Comparison of ENCODE assay signal across 32 cellular contexts in genomic region chr9:131484051-131484445, GRCh38. TPM values are rescaled to one million over a fixed set of nuclear protein-coding genes. Genes with fewer than 3 reads are reported as not detected.
DNase-seq lines count a peak whose midpoint lies in the region; ATAC-seq and TF ChIP-seq lines count a peak whose summit lies in the region.
"Had no signal": no experiment of that assay in that cellular context is flagged by ENCODE, and none has a peak within 500 bp of the region (broad histone marks: within the 10 kb centered on the region; RNA-seq: fewer than 3 reads in every experiment).

No MANE protein-coding gene starts in this region.

- intact Hi-C loops in thyroid gland (cut with DNase I) (no loop called here), uterus (cut with DNase I; ENCODE audit: low total_unique reads) (no loop called here)

- no peaks in the 10 kb centered on the region for H3K9me2 ChIP-seq in GM23338 (ENCODE audit: insufficient read depth)

- H3K9me3 ChIP-seq in right atrium auricular region (no peaks in the 10 kb centered on the region), thyroid gland (no peaks in the 10 kb centered on the region), uterus (no peaks in the 10 kb centered on the region)

- TF ChIP-seq POLR2A in thyroid gland (IDR thresholded peaks at IDR 0.05): no peak
- TF ChIP-seq POLR2A in uterus (IDR thresholded peaks at IDR 0.05): no peak

- peak overlapping the region; percentile 19 for H3K27ac Mint-ChIP-seq in activated T-cell treated with anti-CD3 and anti-CD28 coated beads, Interleukin-2, amount 50 U/mL, for 72 hours
- peak overlapping the region; percentile 86; the same call in 1 of the 2 replicates for H3K27ac Mint-ChIP-seq in GM23338
- H3K27ac Mint-ChIP-seq: activated CD4-positive, alpha-beta memory T cell treated with anti-CD3 and anti-CD28 coated beads for 36 hours; dendritic cell treated with granulocyte-macrophage colony-stimulating factor and Interleukin-4, amounts not matched to agents 40 ng/mL and 50 ng/mL, for 4 days; stimulated activated memory B cell treated with anti-CD40 and anti-IgM and Interleukin-4, amounts not matched to agents 10 μg/mL and 1 μg/mL and 100 μg/mL, for 72 hours had no signal

- H2AFZ ChIP-seq in GM23338: no peak overlapping the region

- no peak overlapping the region for H3K4me2 ChIP-seq in GM23338

- no peak for DNase-seq in activated T-cell treated with anti-CD3 and anti-CD28 coated beads, Interleukin-2, amount 50 U/mL, for 72 hours
- DNase-seq in activated T-cell treated with anti-CD3 and anti-CD28 coated beads, Interleukin-2, amount 50 U/mL, for 4 hours: no peak
- no peak for DNase-seq in GM23338 (ENCODE audit: low spot score)
- no peak for DNase-seq in right atrium auricular region (ENCODE audit: low spot score)
- DNase-seq in DMS53 treated with DMSO at 0.1 percent for 48 hours (lab: John Stamatoyannopoulos, UW; ENCODE audit: unreplicated experiment): no peak
- no peak for DNase-seq in thyroid gland
- no peak for DNase-seq in uterus
- DNase-seq: activated CD4-positive, alpha-beta memory T cell treated with anti-CD3 and anti-CD28 coated beads for 36 hours; activated CD8-positive, alpha-beta memory T cell treated with anti-CD3 and anti-CD28 coated beads, Interleukin-2, amount 50 U/mL, for 48 hours; Calu3; central memory CD4-positive, alpha-beta T cell; DMS79 treated with DMSO at 0.1 percent for 48 hours; endodermal cell; foreskin melanocyte; GF-D8; hippocampal formation; immature natural killer cell; Kasumi-1; MV-4-11; NCI-H1436; NCI-H2081; NCI-H2227 treated with DMSO at 0.1 percent for 48 hours; NCI-H69; PC-3; SHP77; T-helper 2 cell had no signal

- H3K4me3 ChIP-seq in GM23338: no peak overlapping the region
- no peak overlapping the region for H3K4me3 ChIP-seq in right atrium auricular region
- no peak overlapping the region for H3K4me3 ChIP-seq in rectal smooth muscle tissue (ENCODE audit: low read length)
- H3K4me3 ChIP-seq in thyroid gland (replicated peaks in 1 of 3): no peak overlapping the region
- H3K4me3 ChIP-seq in uterus: no peak overlapping the region

- WGBS in thyroid gland, 2 donors: 93 to 95% methylated on average over 6 to 7 of the region's 7 CpGs

- H3K9ac ChIP-seq in rectal smooth muscle tissue (ENCODE audit: low read length): no peak overlapping the region

- H3K27ac ChIP-seq in GM23338 (ENCODE audit: low read depth) (no peak overlapping the region), right atrium auricular region (peak overlapping the region; percentile 79 to 87), rectal smooth muscle tissue (ENCODE audit: low read depth, low read length) (peak overlapping the region; percentile 70), thyroid gland (no peak overlapping the region), uterus (no peak overlapping the region)

- H3K79me2 ChIP-seq in GM23338 (replicated peaks; ENCODE audit: insufficient read depth): peaks cover 22% of the 10 kb centered on the region

- TF ChIP-seq CTCF in GM23338 (conservative IDR thresholded peaks at IDR 0.05; ENCODE audit: low read depth in 2 of 2) (no peak), right atrium auricular region (IDR thresholded peaks at IDR 0.05) (no peak), thyroid gland (IDR thresholded peaks at IDR 0.05) (no peak), uterus (IDR thresholded peaks at IDR 0.05) (no peak)

- no peaks in the 10 kb centered on the region for H3K27me3 Mint-ChIP-seq in activated T-cell treated with anti-CD3 and anti-CD28 coated beads, Interleukin-2, amount 50 U/mL, for 72 hours (ENCODE audit: low read depth)
- no peaks in the 10 kb centered on the region for H3K27me3 Mint-ChIP-seq in activated T-cell treated with anti-CD3 and anti-CD28 coated beads, Interleukin-2, amount 50 U/mL, for 4 hours (ENCODE audit: low read depth)
- peaks cover 26% of the 10 kb centered on the region for H3K27me3 Mint-ChIP-seq in GM23338 (ENCODE audit: insufficient read depth, low read depth, poor library complexity)
- H3K27me3 Mint-ChIP-seq: activated CD4-positive, alpha-beta memory T cell treated with anti-CD3 and anti-CD28 coated beads for 36 hours; dendritic cell treated with granulocyte-macrophage colony-stimulating factor and Interleukin-4, amounts not matched to agents 40 ng/mL and 50 ng/mL, for 4 days; stimulated activated memory B cell treated with anti-CD40 and anti-IgM and Interleukin-4, amounts not matched to agents 10 μg/mL and 1 μg/mL and 100 μg/mL, for 72 hours had no signal

- peaks cover 9% of the 10 kb centered on the region for H4K20me1 ChIP-seq in GM23338 (replicated peaks; ENCODE audit: insufficient read depth)

- no peaks in the 10 kb centered on the region for H3K9me3 Mint-ChIP-seq in activated T-cell treated with anti-CD3 and anti-CD28 coated beads, Interleukin-2, amount 50 U/mL, for 72 hours
- no peaks in the 10 kb centered on the region for H3K9me3 Mint-ChIP-seq in activated T-cell treated with anti-CD3 and anti-CD28 coated beads, Interleukin-2, amount 50 U/mL, for 4 hours
- H3K9me3 Mint-ChIP-seq in GM23338: no peaks in the 10 kb centered on the region
- H3K9me3 Mint-ChIP-seq: activated CD4-positive, alpha-beta memory T cell treated with anti-CD3 and anti-CD28 coated beads for 36 hours; dendritic cell treated with granulocyte-macrophage colony-stimulating factor and Interleukin-4, amounts not matched to agents 40 ng/mL and 50 ng/mL, for 4 days; endodermal cell; immature natural killer cell; stimulated activated memory B cell treated with anti-CD40 and anti-IgM and Interleukin-4, amounts not matched to agents 10 μg/mL and 1 μg/mL and 100 μg/mL, for 72 hours had no signal

- no peaks in the 10 kb centered on the region for H3K4me1 ChIP-seq in GM23338 (ENCODE audit: insufficient read depth)
- peaks cover 0 to 38% of the 10 kb centered on the region in 2 donors for H3K4me1 ChIP-seq in right atrium auricular region
- peaks cover 3% of the 10 kb centered on the region for H3K4me1 ChIP-seq in rectal smooth muscle tissue (ENCODE audit: control insufficient read depth, insufficient read depth, low read length)
- no peaks in the 10 kb centered on the region for H3K4me1 ChIP-seq in thyroid gland
- H3K4me1 ChIP-seq in uterus: no peaks in the 10 kb centered on the region

- peaks cover 13% of the 10 kb centered on the region for H3K4me1 Mint-ChIP-seq in activated T-cell treated with anti-CD3 and anti-CD28 coated beads, Interleukin-2, amount 50 U/mL, for 72 hours (ENCODE audit: low read depth)
- H3K4me1 Mint-ChIP-seq in activated T-cell treated with anti-CD3 and anti-CD28 coated beads, Interleukin-2, amount 50 U/mL, for 4 hours (ENCODE audit: low read depth): peaks cover 2% of the 10 kb centered on the region
- no peaks in the 10 kb centered on the region; the same call in 2 of the 3 replicates for H3K4me1 Mint-ChIP-seq in GM23338
- H3K4me1 Mint-ChIP-seq: CD14-positive monocyte; endodermal cell; stimulated activated memory B cell treated with anti-CD40 and anti-IgM and Interleukin-4, amounts not matched to agents 10 μg/mL and 1 μg/mL and 100 μg/mL, for 72 hours had no signal

- ATAC-seq in activated T-cell treated with anti-CD3 and anti-CD28 coated beads, Interleukin-2, amount 50 U/mL, for 72 hours (replicated peaks in 1 of 2): no peak
- no peak for ATAC-seq in activated T-cell treated with anti-CD3 and anti-CD28 coated beads, Interleukin-2, amount 50 U/mL, for 4 hours
- ATAC-seq in GM23338: no peak
- ATAC-seq: activated CD4-positive, CD25-positive, alpha-beta regulatory T cell treated with anti-CD3 and anti-CD28 coated beads, Interleukin-2, amount 50 U/mL, for 24 hours; left lobe of liver; PC-3; stimulated activated memory B cell treated with anti-CD40 and anti-IgM and Interleukin-4, amounts not matched to agents 10 μg/mL and 1 μg/mL and 100 μg/mL, for 72 hours had no signal

- peaks cover 17 to 35% of the 10 kb centered on the region in 2 donors for H3K36me3 Mint-ChIP-seq in activated T-cell treated with anti-CD3 and anti-CD28 coated beads, Interleukin-2, amount 50 U/mL, for 72 hours (ENCODE audit: insufficient read depth in 2 of 2)
- peaks cover 42% of the 10 kb centered on the region for H3K36me3 Mint-ChIP-seq in activated T-cell treated with anti-CD3 and anti-CD28 coated beads, Interleukin-2, amount 50 U/mL, for 4 hours (ENCODE audit: insufficient read depth)
- H3K36me3 Mint-ChIP-seq in GM23338 (ENCODE audit: low read depth): peaks cover 99% of the 10 kb centered on the region

- no peaks in the 10 kb centered on the region for H3K27me3 ChIP-seq in GM23338 (ENCODE audit: insufficient read depth)
- H3K27me3 ChIP-seq in right atrium auricular region: no peaks in the 10 kb centered on the region
- no peaks in the 10 kb centered on the region for H3K27me3 ChIP-seq in rectal smooth muscle tissue (ENCODE audit: control insufficient read depth, insufficient read depth, low read length)
- no peaks in the 10 kb centered on the region for H3K27me3 ChIP-seq in thyroid gland
- H3K27me3 ChIP-seq in uterus: no peaks in the 10 kb centered on the region

- peaks cover 33% of the 10 kb centered on the region for H3F3A ChIP-seq in GM23338 (replicated peaks; ENCODE audit: low read depth)

- H3K4me3 Mint-ChIP-seq in activated T-cell treated with anti-CD3 and anti-CD28 coated beads, Interleukin-2, amount 50 U/mL, for 72 hours: no peak overlapping the region
- no peak overlapping the region for H3K4me3 Mint-ChIP-seq in activated T-cell treated with anti-CD3 and anti-CD28 coated beads, Interleukin-2, amount 50 U/mL, for 4 hours
- no peak overlapping the region for H3K4me3 Mint-ChIP-seq in GM23338
- H3K4me3 Mint-ChIP-seq: activated CD4-positive, alpha-beta memory T cell treated with anti-CD3 and anti-CD28 coated beads for 36 hours; CD14-positive monocyte; dendritic cell treated with granulocyte-macrophage colony-stimulating factor and Interleukin-4, amounts not matched to agents 40 ng/mL and 50 ng/mL, for 4 days; endodermal cell; immature natural killer cell; stimulated activated memory B cell treated with anti-CD40 and anti-IgM and Interleukin-4, amounts not matched to agents 10 μg/mL and 1 μg/mL and 100 μg/mL, for 72 hours had no signal

- H3K36me3 ChIP-seq in GM23338 (ENCODE audit: insufficient read depth): peaks cover 63% of the 10 kb centered on the region
- H3K36me3 ChIP-seq in right atrium auricular region: peaks cover 97% of the 10 kb centered on the region
- peaks cover 75% of the 10 kb centered on the region for H3K36me3 ChIP-seq in rectal smooth muscle tissue (ENCODE audit: control insufficient read depth, insufficient read depth, low read length)
- peaks cover 92 to 95% of the 10 kb centered on the region in 2 donors for H3K36me3 ChIP-seq in thyroid gland
- H3K36me3 ChIP-seq in uterus: no peaks in the 10 kb centered on the region

RNA-seq across cellular contexts. Expression of gene POMT1, which starts 18.7 kb away (rescaled TPM):
- total RNA-seq in activated T-cell treated with anti-CD3 and anti-CD28 coated beads, Interleukin-2, amount 50 U/mL, for 72 hours: 10 to 100 TPM; 47.3 to 52.1 TPM
- total RNA-seq in activated T-cell treated with anti-CD3 and anti-CD28 coated beads, Interleukin-2, amount 50 U/mL, for 4 hours: 10 to 100 TPM; 14.0 to 20.0 (median 16.5) TPM
- 23.7 and 32.4 TPM in 2 replicates for total RNA-seq in GM23338 (2014; rRNA removed; shearing (Covaris generic))
- polyA plus RNA-seq in GM23338 (2016; fragmentation: Nextera tagmentation; extraction: Ambion mirVana): 17.7 and 20.2 TPM in 2 replicates
- total RNA-seq in right atrium auricular region (10 to 100 TPM; 13.7 to 16.4 TPM), thyroid gland (10 to 100 TPM; 21.8 to 51.0 (median 33.9) TPM), uterus (10 to 100 TPM in 2 of 4 donors, 1 to 10 TPM in 1, under 1 TPM in 1; 0.29 to 40.2 (median 18.5) TPM)

RNA-seq across cellular contexts. Expression of gene UCK1, which starts 47.0 kb away (rescaled TPM):
- total RNA-seq in activated T-cell treated with anti-CD3 and anti-CD28 coated beads, Interleukin-2, amount 50 U/mL, for 72 hours: 10 to 100 TPM; 19.2 to 29.7 TPM
- 10 to 100 TPM; 21.1 to 23.3 (median 22.9) TPM for total RNA-seq in activated T-cell treated with anti-CD3 and anti-CD28 coated beads, Interleukin-2, amount 50 U/mL, for 4 hours
- 34.6 and 35.9 TPM in 2 replicates for total RNA-seq in GM23338 (2014; rRNA removed; shearing (Covaris generic))
- polyA plus RNA-seq in GM23338 (2016; fragmentation: Nextera tagmentation; extraction: Ambion mirVana): 23.4 and 24.8 TPM in 2 replicates
- total RNA-seq in right atrium auricular region: 10 to 100 TPM; 21.2 to 37.8 TPM
- 10 to 100 TPM; 39.3 to 57.0 (median 49.3) TPM for total RNA-seq in thyroid gland
- total RNA-seq in uterus: 10 to 100 TPM in 3 of 4 donors, 1 to 10 TPM in 1; 7.7 to 37.7 (median 18.6) TPM

Comparison
In these comparisons a context has a peak if more than half of its experiments do, and no peak if none do; other contexts are left out.
1. H3K27ac ChIP-seq: peak in right atrium auricular region (2 of 2) and rectal smooth muscle tissue (single experiment); none in GM23338 (single experiment), thyroid gland (0 of 3) and uterus (0 of 2).